ENCODE assay signal across 16 cellular contexts in the genomic region with DNA sequence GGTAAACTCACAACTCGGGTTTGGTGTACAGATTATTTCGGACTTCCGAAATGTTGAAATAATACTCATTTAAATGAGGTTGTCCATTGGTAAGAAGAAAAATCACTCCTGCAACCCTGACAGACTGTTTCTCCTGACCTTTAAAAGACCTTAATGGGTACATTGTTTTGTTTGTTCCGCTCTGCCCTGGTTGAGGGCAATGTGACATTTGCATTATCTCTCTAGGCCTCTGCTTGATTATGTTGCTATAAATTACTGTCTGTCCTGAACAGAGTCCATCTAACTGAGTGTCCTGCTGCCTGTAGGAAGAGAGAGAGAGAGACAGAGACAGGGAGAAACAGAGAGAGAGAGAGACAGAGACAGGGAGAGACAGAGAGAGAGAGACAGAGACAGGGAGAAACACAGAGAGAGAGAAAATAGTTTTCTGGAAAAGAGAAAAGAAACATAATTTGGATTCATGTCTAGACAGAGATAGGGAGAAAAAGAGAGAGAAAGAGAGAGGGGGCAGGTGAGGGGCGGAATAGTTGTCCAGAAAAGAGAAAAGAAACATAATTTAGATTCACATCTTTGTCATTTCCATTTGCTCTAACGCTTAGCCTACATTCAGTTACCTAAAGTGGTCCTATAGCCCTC.
"Had no signal": no experiment of that assay in that cellular context is flagged by ENCODE, and none has a peak within 500 bp of the region (broad histone marks: within the 10 kb centered on the region; RNA-seq: fewer than 3 reads in every experiment).

No MANE protein-coding gene starts in this region.

- H3K27me3 Mint-ChIP-seq: activated CD4-positive, alpha-beta T cell treated with anti-CD3 and anti-CD28 coated beads for 36 hours; activated CD8-positive, alpha-beta T cell treated with anti-CD3 and anti-CD28 coated beads for 36 hours; stimulated activated memory B cell treated with anti-CD40 and anti-IgM and Interleukin-4, amounts not matched to agents 10 μg/mL and 1 μg/mL and 100 μg/mL, for 72 hours had no signal

- H3K4me3 Mint-ChIP-seq: activated CD4-positive, alpha-beta T cell treated with anti-CD3 and anti-CD28 coated beads for 36 hours; activated CD8-positive, alpha-beta T cell treated with anti-CD3 and anti-CD28 coated beads for 36 hours; activated naive CD4-positive, alpha-beta T cell treated with anti-CD3 and anti-CD28 coated beads for 36 hours; activated T-helper 1 cell treated with anti-CD3 and anti-CD28 coated beads, Interleukin-12 subunit alpha, Interleukin-12 subunit beta, Interleukin-2, Interleukin-4 antibody, amounts not matched to agents 30 ng/mL and 10 ng/mL and 1 ng/mL, durations not matched to agents 14 hours and 24 hours and 36 hours; stimulated activated memory B cell treated with anti-CD40 and anti-IgM and Interleukin-4, amounts not matched to agents 10 μg/mL and 1 μg/mL and 100 μg/mL, for 72 hours had no signal

- H3K27ac Mint-ChIP-seq: activated CD8-positive, alpha-beta T cell treated with anti-CD3 and anti-CD28 coated beads for 36 hours; activated T-helper 1 cell treated with anti-CD3 and anti-CD28 coated beads, Interleukin-12 subunit alpha, Interleukin-12 subunit beta, Interleukin-2, Interleukin-4 antibody, amounts not matched to agents 30 ng/mL and 10 ng/mL and 1 ng/mL, durations not matched to agents 14 hours and 24 hours and 36 hours; stimulated activated memory B cell treated with anti-CD40 and anti-IgM and Interleukin-4, amounts not matched to agents 10 μg/mL and 1 μg/mL and 100 μg/mL, for 72 hours had no signal

- ATAC-seq: activated CD4-positive, alpha-beta T cell treated with anti-CD3 and anti-CD28 coated beads for 36 hours; activated CD8-positive, alpha-beta T cell treated with anti-CD3 and anti-CD28 coated beads for 36 hours; body of pancreas; esophagus mucosa; left lung; stimulated activated memory B cell treated with anti-CD40 and anti-IgM and Interleukin-4, amounts not matched to agents 10 μg/mL and 1 μg/mL and 100 μg/mL, for 72 hours had no signal

- H3K27ac ChIP-seq: body of pancreas, left lung, parathyroid adenoma, skin epidermis, transverse colon, VCaP had no signal

- DNase-seq: activated CD4-positive, alpha-beta T cell treated with anti-CD3 and anti-CD28 coated beads for 36 hours; activated CD8-positive, alpha-beta memory T cell treated with anti-CD3 and anti-CD28 coated beads, Interleukin-2, amount 50 U/mL, for 48 hours; activated CD8-positive, alpha-beta T cell treated with anti-CD3 and anti-CD28 coated beads for 36 hours; activated naive CD4-positive, alpha-beta T cell treated with anti-CD3 and anti-CD28 coated beads for 36 hours; glutamatergic neuron; left lung; retina; T1000; transverse colon had no signal

- H3K9me3 ChIP-seq: body of pancreas, left lung, transverse colon had no signal

- H3K36me3 ChIP-seq: left lung, transverse colon had no signal

- H3K4me3 ChIP-seq: body of pancreas, left lung, skin epidermis, transverse colon had no signal

- H3K27me3 ChIP-seq: body of pancreas, left lung, transverse colon had no signal
